In the genomic region with DNA sequence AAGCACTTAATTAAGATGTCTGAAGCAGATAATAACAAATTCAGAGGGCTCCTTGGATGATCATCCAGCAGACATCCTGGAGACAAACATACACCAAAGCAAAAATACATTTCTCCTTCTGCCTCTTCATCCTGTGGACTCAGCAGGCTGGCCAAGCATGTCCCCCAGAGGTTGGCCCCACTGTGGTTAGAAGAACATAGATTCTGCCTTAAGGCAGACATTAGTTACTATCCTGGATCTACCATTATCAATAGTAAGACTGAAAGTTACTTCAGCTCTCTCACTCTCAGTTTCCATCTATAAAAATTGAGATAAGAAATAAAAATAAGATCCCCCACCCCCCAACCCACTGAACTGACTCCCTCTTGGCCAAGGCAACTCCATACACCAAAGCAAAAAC, we compare ENCODE assay signal across 10 cellular contexts. TPM values are rescaled to one million over a fixed set of nuclear protein-coding genes. Genes with fewer than 3 reads are reported as not detected.
DNase-seq lines count a peak whose midpoint lies in the region; ATAC-seq, FAIRE-seq and TF ChIP-seq lines count a peak whose summit lies in the region.
"Had no signal": no experiment of that assay in that cellular context is flagged by ENCODE, and none has a peak within 500 bp of the region (broad histone marks: within the 10 kb centered on the region; RNA-seq: fewer than 3 reads in every experiment).

No MANE protein-coding gene starts in this region.

- peaks cover 0 to 19% (median 4%) of the 10 kb centered on the region in 4 donors for H3K4me1 ChIP-seq in right lobe of liver
- no peaks in the 10 kb centered on the region for H3K4me1 ChIP-seq in CD8-positive, alpha-beta memory T cell (ENCODE audit: insufficient read depth, low read length)

- H3K27me3 Mint-ChIP-seq in immature natural killer cell (ENCODE audit: low read depth in 3 of 3) (no peaks in the 10 kb centered on the region), type B pancreatic cell (no peaks in the 10 kb centered on the region)
- H3K27me3 Mint-ChIP-seq in CD8-positive, alpha-beta memory T cell: no peaks in the 10 kb centered on the region

- H3K4me3 Mint-ChIP-seq in immature natural killer cell: no peak overlapping the region
- H3K4me3 Mint-ChIP-seq in type B pancreatic cell: no peak overlapping the region
- H3K4me3 Mint-ChIP-seq in CD8-positive, alpha-beta memory T cell: no peak overlapping the region

- TF ChIP-seq CTCF in right lobe of liver (IDR thresholded peaks at IDR 0.05): no peak
- no peak for TF ChIP-seq CTCF in type B pancreatic cell (conservative IDR thresholded peaks at IDR 0.05)

- peaks cover 0 to 3% (median 0%) of the 10 kb centered on the region in 3 donors for H3K36me3 Mint-ChIP-seq in immature natural killer cell
- H3K36me3 Mint-ChIP-seq in type B pancreatic cell: no peaks in the 10 kb centered on the region
- H3K36me3 Mint-ChIP-seq in CD8-positive, alpha-beta memory T cell: no peaks in the 10 kb centered on the region

- no peaks in the 10 kb centered on the region for H3K9me3 Mint-ChIP-seq in immature natural killer cell
- H3K9me3 Mint-ChIP-seq in type B pancreatic cell: no peaks in the 10 kb centered on the region
- H3K9me3 Mint-ChIP-seq in CD8-positive, alpha-beta memory T cell: no peaks in the 10 kb centered on the region

- intact Hi-C loops in right lobe of liver (cut with DNase I): no loop called here

- CTCF ChIA-PET in CD8-positive, alpha-beta memory T cell (lab: Charles Lee): no interaction called here

- ATAC-seq in GM21390 (IDR thresholded peaks at IDR 0.05; ENCODE audit: unreplicated experiment) (peak; percentile 81), HG03354 (IDR thresholded peaks at IDR 0.05; ENCODE audit: poor library complexity, severe bottlenecking, unreplicated experiment) (peak; percentile 91), right lobe of liver (no peak)

- peak overlapping the region in 2 of 3 donors; percentile 33 to 35 for H3K27ac ChIP-seq in right lobe of liver
- H3K27ac ChIP-seq in CD8-positive, alpha-beta memory T cell (ENCODE audit: low read depth, low read length): no peak overlapping the region
- H3K27ac ChIP-seq: dorsolateral prefrontal cortex had no signal

- TF ChIP-seq POLR2A in GM12891 (IDR thresholded peaks at IDR 0.05; ENCODE audit: low read depth, low read length) (no peak), right lobe of liver (IDR thresholded peaks at IDR 0.05) (no peak)

- POLR2A ChIA-PET in CD8-positive, alpha-beta memory T cell (lab: Charles Lee): no interaction called here

- no peaks in the 10 kb centered on the region for H3K27me3 ChIP-seq in right lobe of liver
- no peaks in the 10 kb centered on the region for H3K27me3 ChIP-seq in CD8-positive, alpha-beta memory T cell (ENCODE audit: insufficient read depth, low read length, poor library complexity, severe bottlenecking)
- H3K27me3 ChIP-seq: dorsolateral prefrontal cortex had no signal

- H3K27ac Mint-ChIP-seq in immature natural killer cell (no peak overlapping the region), type B pancreatic cell (no peak overlapping the region)
- no peak overlapping the region for H3K27ac Mint-ChIP-seq in CD8-positive, alpha-beta memory T cell

- FAIRE-seq in GM12891 (lab: Jason Lieb, UNC): peak; percentile 67

- no peak overlapping the region for H3K4me3 ChIP-seq in right lobe of liver
- H3K4me3 ChIP-seq in CD8-positive, alpha-beta memory T cell (ENCODE audit: low read length): no peak overlapping the region
- H3K4me3 ChIP-seq: dorsolateral prefrontal cortex had no signal

- DNase-seq in GM12891 (ENCODE audit: insufficient read length, low spot score): no peak
- DNase-seq in right lobe of liver: no peak
- DNase-seq in immature natural killer cell: no peak
- DNase-seq in type B pancreatic cell (ENCODE audit: extremely low spot score, unreplicated experiment): no peak
- DNase-seq in CD8-positive, alpha-beta memory T cell: no peak
- no peak for DNase-seq in AML-193 (lab: John Stamatoyannopoulos, UW)
- DNase-seq: dorsolateral prefrontal cortex, NCI-H748 treated with DMSO at 0.1 percent for 48 hours had no signal

- H3K4me1 Mint-ChIP-seq in immature natural killer cell: no peaks in the 10 kb centered on the region
- H3K4me1 Mint-ChIP-seq in type B pancreatic cell (ENCODE audit: unreplicated experiment): no peaks in the 10 kb centered on the region
- H3K4me1 Mint-ChIP-seq in CD8-positive, alpha-beta memory T cell: no peaks in the 10 kb centered on the region

- H3K9me3 ChIP-seq in right lobe of liver: no peaks in the 10 kb centered on the region
- no peaks in the 10 kb centered on the region for H3K9me3 ChIP-seq in CD8-positive, alpha-beta memory T cell (ENCODE audit: low read length)

- no peaks in the 10 kb centered on the region for H3K36me3 ChIP-seq in right lobe of liver
- H3K36me3 ChIP-seq in CD8-positive, alpha-beta memory T cell (ENCODE audit: insufficient read depth, low read length): no peaks in the 10 kb centered on the region

TF ChIP-seq in GM12891, 5 proteins besides CTCF, POLR2A, EP300 and RAD21:
- peak; percentile 95 for TF ChIP-seq PAX5 (IDR thresholded peaks at IDR 0.05; ENCODE audit: insufficient read depth, low read length, severe bottlenecking)
- TF ChIP-seq SPI1 (IDR thresholded peaks at IDR 0.05; ENCODE audit: low read depth, low read length): no peak
TF ChIP-seq in GM12891: peak in this region for 1.

RNA-seq across cellular contexts. Expression of a gene that starts 28.6 kb away (rescaled TPM):
- 0.08 TPM for polyA plus RNA-seq in GM12891 (2012; ENCODE audit: low read depth, missing spikeins)
- total RNA-seq in right lobe of liver (10 to 100 TPM; 24.9 to 52.6 (median 45.5) TPM), type B pancreatic cell (ENCODE audit: low replicate concordance) (21.8 and 26.1 TPM in 2 replicates)
- 100 to 1,000 TPM in 1 of 3 donors, 10 to 100 TPM in 2; 36.8 to 101 (median 43.6) TPM for polyA plus RNA-seq in immature natural killer cell
- 10 to 100 TPM; 55.3 to 56.3 TPM for total RNA-seq in CD8-positive, alpha-beta memory T cell
- 108 TPM for polyA plus RNA-seq in CD8-positive, alpha-beta memory T cell

Comparison
In these comparisons a context has a peak if more than half of its experiments do, and no peak if none do; other contexts are left out.
1. ATAC-seq: peak in GM21390 (single experiment) and HG03354 (single experiment); none in right lobe of liver (0 of 4).